Comparison of ENCODE assay signal across 25 cellular contexts in the genomic region with DNA sequence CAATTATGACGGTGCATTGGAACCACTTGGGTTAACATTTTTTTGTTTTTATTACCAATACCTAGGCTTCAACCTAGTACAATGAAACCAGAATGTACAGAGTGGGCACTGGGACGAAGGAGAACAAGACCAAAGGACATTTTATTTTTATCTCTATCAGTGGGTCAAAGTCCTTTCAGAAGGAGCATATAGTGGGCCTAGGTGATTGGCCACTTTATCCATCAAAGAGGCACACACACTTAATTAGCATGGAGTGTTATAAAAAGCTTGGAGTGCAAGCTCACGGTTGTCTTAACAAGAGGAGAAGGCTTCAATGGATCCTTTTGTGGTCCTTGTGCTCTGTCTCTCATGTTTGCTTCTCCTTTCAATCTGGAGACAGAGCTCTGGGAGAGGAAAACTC. TPM values are rescaled to one million over a fixed set of nuclear protein-coding genes. Genes with fewer than 3 reads are reported as not detected.
DNase-seq lines count a peak whose midpoint lies in the region; ATAC-seq, FAIRE-seq and TF ChIP-seq lines count a peak whose summit lies in the region.
"Had no signal": no experiment of that assay in that cellular context is flagged by ENCODE, and none has a peak within 500 bp of the region (broad histone marks: within the 10 kb centered on the region; RNA-seq: fewer than 3 reads in every experiment).

A gene (plus strand): TSS at position 289 of the 400 bp plus-strand sequence. CDS start 25 bp downstream, at position 314.

- H3K79me2 ChIP-seq in mammary epithelial cell (ENCODE audit: insufficient read depth, low read length) = no peaks in the 10 kb centered on the region

- H4K20me1 ChIP-seq in mammary epithelial cell (ENCODE audit: insufficient read depth, low read length) = no peaks in the 10 kb centered on the region

- no peak within 1 kb of the TSS for H2AFZ ChIP-seq in mammary epithelial cell (ENCODE audit: low read depth, low read length)
- H2AFZ ChIP-seq: GM23248 had no signal

- H3K27me3 ChIP-seq in Peyer's patch (no peaks in the 10 kb centered on the region), mammary epithelial cell (ENCODE audit: insufficient read depth, low read length) (no peaks in the 10 kb centered on the region)
- H3K27me3 ChIP-seq: BE2C had no signal

- intact Hi-C loops in left colon (cut with DNase I, micrococcal nuclease) = no loop called here
- intact Hi-C loops in mammary epithelial cell (cut with micrococcal nuclease) = no loop called here

- peak within 1 kb of the TSS in 2 of 4 donors; percentile 31 to 37 for H3K4me3 ChIP-seq in Peyer's patch
- no peak within 1 kb of the TSS for H3K4me3 ChIP-seq in mammary epithelial cell (replicated peaks in 1 of 3; ENCODE audit: insufficient read depth in 1 of 3, low read depth in 2 of 3, low read length in 3 of 3)
- H3K4me3 ChIP-seq: GM23248 had no signal

- H3K4me2 ChIP-seq in mammary epithelial cell (ENCODE audit: insufficient read depth, low read depth, low read length) = no peak within 1 kb of the TSS

- dilution Hi-C loops in mammary epithelial cell (cut with HindIII; ENCODE audit: low sequenced_read_pairs) = no loop called here

- H3K27ac ChIP-seq in Peyer's patch = no peak within 1 kb of the TSS
- H3K27ac ChIP-seq in mammary epithelial cell (ENCODE audit: insufficient read depth, low read depth, low read length) = no peak within 1 kb of the TSS
- H3K27ac ChIP-seq: GM23248, HL-60 had no signal

- CTCF ChIA-PET in mammary epithelial cell (lab: Charles Lee; ENCODE audit: low non-redundant PET) = no interaction called here

- in situ Hi-C loops in mammary epithelial cell (cut with MboI; ENCODE audit: low sequenced_read_pairs in 2 of 2) = no loop called here

- no peak for FAIRE-seq in D721Med (lab: Jason Lieb, UNC)
- FAIRE-seq: A204.1, GM12892, GM18507 had no signal

- 60% methylated on average over 3 of the region's 3 CpGs for WGBS in mammary epithelial cell (ENCODE audit: low coverage, missing lambda C conversion rate)

- H3K9ac ChIP-seq in mammary epithelial cell (ENCODE audit: insufficient read depth, low read length) = no peak within 1 kb of the TSS
- H3K9ac ChIP-seq: GM23248 had no signal

- H3K9me3 ChIP-seq in Peyer's patch (no peaks in the 10 kb centered on the region), mammary epithelial cell (replicated peaks; ENCODE audit: insufficient read depth, low read length) (no peaks in the 10 kb centered on the region)
- H3K9me3 ChIP-seq: BE2C had no signal

- DNase-seq in Peyer's patch (no peak), left colon (no peak), mucosa of gallbladder (ENCODE audit: low spot score) (no peak), D721Med (ENCODE audit: insufficient read length, low spot score) (no peak), mammary epithelial cell (no peak)
- DNase-seq in activated effector memory CD4-positive, alpha-beta T cell treated with anti-CD3 and anti-CD28 coated beads, Interleukin-2, amount 50 U/mL, for 16 hours = no peak
- DNase-seq: ACHN; BE2C; C1 segment of cervical spinal cord; CD4-positive, CD25-positive, alpha-beta regulatory T cell; CD8-positive, alpha-beta memory T cell; COR-L47; DMS153; DMS79; GDM1; GM23248; HCEC 1CT had no signal

- no TSS peak for BruUV-seq in mammary epithelial cell (replicated peaks; lab: Mats Ljungman, UMichigan)

- no peaks in the 10 kb centered on the region for H3K4me1 ChIP-seq in Peyer's patch
- H3K4me1 ChIP-seq in mammary epithelial cell (ENCODE audit: insufficient read depth, low read length) = no peaks in the 10 kb centered on the region
- H3K4me1 ChIP-seq: BE2C had no signal

- TF ChIP-seq POLR2A in Peyer's patch (IDR thresholded peaks at IDR 0.05) = no peak

- H3K36me3 ChIP-seq in Peyer's patch (no peaks in the 10 kb centered on the region), mammary epithelial cell (ENCODE audit: insufficient read depth, low read length) (no peaks in the 10 kb centered on the region)
- H3K36me3 ChIP-seq: BE2C had no signal

- TF ChIP-seq CTCF in Peyer's patch (IDR thresholded peaks at IDR 0.05) = no peak
- TF ChIP-seq CTCF in D721Med (IDR thresholded peaks at IDR 0.05; ENCODE audit: insufficient read depth, missing control alignments) = no peak
- TF ChIP-seq CTCF in mammary epithelial cell (conservative IDR thresholded peaks at IDR 0.05 in 1 of 2, IDR thresholded peaks at IDR 0.05 in 1 of 2; ENCODE audit: extremely low read depth in 1 of 2, insufficient read depth in 1 of 2, low read depth in 1 of 2, low read length in 2 of 2) = no peak

- ATAC-seq in left colon = peak; percentile 63

RNA-seq across cellular contexts. Expression of the gene that starts here (rescaled TPM):
- total RNA-seq in Peyer's patch (100 to 1,000 TPM in 2 of 4 donors, 10 to 100 TPM in 2; 23.1 to 146 (median 111) TPM), left colon (1 to 10 TPM in 1 of 2 donors, under 1 TPM in 1; 0.76 to 3.9 TPM), mucosa of gallbladder (188 TPM), mammary epithelial cell (not detected)
- polyA plus RNA-seq in mammary epithelial cell = not detected
- polyA minus RNA-seq in mammary epithelial cell = not detected
- total RNA-seq: CD4-positive, CD25-positive, alpha-beta regulatory T cell; CD8-positive, alpha-beta memory T cell; Daoy; GM23248; H4; HT1080 had no signal
- polyA plus RNA-seq: CD4-positive, CD25-positive, alpha-beta regulatory T cell; CD8-positive, alpha-beta memory T cell; GM23248; IgD-negative memory B cell had no signal

Comparison
In these comparisons a context has a peak if more than half of its experiments do, and no peak if none do; other contexts are left out.
1. RNA of the gene that starts here (total RNA-seq): 188 TPM in mucosa of gallbladder (single experiment) and 23.1 to 146 TPM in Peyer's patch; 0.76 to 3.9 TPM in left colon and not detected in mammary epithelial cell; every median in the first group is over 4 times any median in the second.